Comparison of ENCODE assay signal across 13 cellular contexts in the genomic region with DNA sequence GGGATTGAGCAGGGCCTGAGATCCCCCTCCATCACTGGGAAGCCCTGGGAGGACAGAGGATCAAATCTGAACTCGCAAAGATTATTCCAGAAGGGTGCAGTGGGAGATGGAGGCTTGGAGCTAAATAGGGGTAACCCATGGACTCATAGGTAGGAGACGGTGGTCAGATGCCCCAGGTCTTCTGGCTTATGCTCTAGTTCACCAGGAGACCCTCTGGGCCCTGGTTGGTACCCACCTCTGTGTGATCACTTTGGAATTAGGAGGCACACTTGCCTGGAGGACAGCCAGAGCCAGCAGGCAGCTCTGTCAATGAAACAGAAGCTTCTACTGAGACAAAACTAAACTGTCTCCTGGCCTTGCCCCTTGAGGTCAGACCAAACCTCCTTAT.
DNase-seq lines count a peak whose midpoint lies in the region; ATAC-seq and TF ChIP-seq lines count a peak whose summit lies in the region.
"Had no signal": no experiment of that assay in that cellular context is flagged by ENCODE, and none has a peak within 500 bp of the region (broad histone marks: within the 10 kb centered on the region; RNA-seq: fewer than 3 reads in every experiment).

No MANE protein-coding gene starts in this region.

- H3K4me3 ChIP-seq in lung (no peak overlapping the region), breast epithelium (no peak overlapping the region)
- H3K4me3 ChIP-seq: BLaER1 treated with 17β-estradiol and CSF1 and Interleukin-3, amounts not matched to agents 10 nM and 100 nM; GM23248 had no signal

- H3K36me3 ChIP-seq in lung (ENCODE audit: control insufficient read depth in 2 of 2, insufficient read depth in 2 of 2, low read length in 2 of 2) (no peaks in the 10 kb centered on the region), breast epithelium (no peaks in the 10 kb centered on the region)

- H3K27ac ChIP-seq in lung (ENCODE audit: low read depth in 1 of 2, low read length in 1 of 2): no peak overlapping the region
- H3K27ac ChIP-seq in breast epithelium: no peak overlapping the region
- H3K27ac ChIP-seq: GM23248, HL-60 had no signal

- 87 to 95% methylated on average over 2 of the region's 2 CpGs for WGBS in lung, 2 donors

- TF ChIP-seq POLR2A in breast epithelium (IDR thresholded peaks at IDR 0.05): no peak

- H3K9me3 ChIP-seq in lung (ENCODE audit: control insufficient read depth in 2 of 2, insufficient read depth in 1 of 2, low read length in 1 of 2) (no peaks in the 10 kb centered on the region), breast epithelium (no peaks in the 10 kb centered on the region)

- H3K27me3 ChIP-seq in lung (ENCODE audit: control insufficient read depth, insufficient read depth) (no peaks in the 10 kb centered on the region), breast epithelium (no peaks in the 10 kb centered on the region)
- H3K27me3 ChIP-seq: BLaER1 treated with 17β-estradiol and CSF1 and Interleukin-3, amounts not matched to agents 10 nM and 100 nM had no signal

- peak; percentile 52 for DNase-seq in activated CD8-positive, alpha-beta memory T cell treated with anti-CD3 and anti-CD28 coated beads for 24 hours
- no peak for DNase-seq in activated CD8-positive, alpha-beta memory T cell treated with anti-CD3 and anti-CD28 coated beads, Interleukin-2, amount 50 U/mL, for 4 hours
- DNase-seq in ecto neural progenitor cell (ENCODE audit: low spot score): peak; percentile 29
- DNase-seq in lung (ENCODE audit: low spot score): peak; percentile 22
- no peak for DNase-seq in NK-92 (lab: John Stamatoyannopoulos, UW; ENCODE audit: unreplicated experiment)
- no peak for DNase-seq in breast epithelium (ENCODE audit: low spot score in 2 of 2)
- DNase-seq: CD8-positive, alpha-beta memory T cell; COR-L47; HCEC 1CT; IMR-90 had no signal

- H3K4me1 ChIP-seq in lung (ENCODE audit: control insufficient read depth in 2 of 2, insufficient read depth in 2 of 2, low read length in 2 of 2): no peaks in the 10 kb centered on the region
- no peaks in the 10 kb centered on the region for H3K4me1 ChIP-seq in breast epithelium

- no peak for ATAC-seq in lung (ENCODE audit: insufficient read depth, low FRiP score)

- TF ChIP-seq CTCF in lung (IDR thresholded peaks at IDR 0.05; ENCODE audit: control extremely low read depth, extremely low read depth) (no peak), breast epithelium (IDR thresholded peaks at IDR 0.05) (no peak)

- intact Hi-C loops in breast epithelium (cut with DNase I; ENCODE audit: low total_unique reads): no loop called here

Comparison
In these comparisons a context has a peak if more than half of its experiments do, and no peak if none do; other contexts are left out.
1. DNase-seq: peak in activated CD8-positive, alpha-beta memory T cell treated with anti-CD3 and anti-CD28 coated beads for 24 hours (single experiment), ecto neural progenitor cell (single experiment) and lung (single experiment); none in activated CD8-positive, alpha-beta memory T cell treated with anti-CD3 and anti-CD28 coated beads, Interleukin-2, amount 50 U/mL, for 4 hours (single experiment), NK-92 (single experiment) and breast epithelium (0 of 2).